ENCODE assay signal across 34 cellular contexts in the genomic region with DNA sequence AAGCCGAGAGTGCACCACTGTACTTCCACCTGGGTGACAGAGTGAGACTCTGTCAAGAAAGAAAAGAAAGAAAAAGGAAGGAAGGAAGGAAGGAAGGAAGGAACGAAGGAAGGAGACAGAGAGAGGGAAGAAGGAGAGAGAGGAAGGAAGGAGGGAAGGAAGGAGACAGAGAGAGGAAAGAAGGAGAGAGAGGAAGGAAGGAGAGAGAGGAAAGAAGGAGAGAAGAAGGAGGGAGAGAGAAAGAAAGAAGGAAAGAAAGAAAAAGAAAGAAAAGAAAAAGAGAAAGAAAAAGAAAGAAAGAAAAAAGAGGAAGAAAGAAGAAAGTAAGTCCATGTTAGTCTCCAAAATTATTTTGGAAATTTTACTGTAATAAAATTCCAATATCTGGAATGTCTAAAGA.
"Had no signal": no experiment of that assay in that cellular context is flagged by ENCODE, and none has a peak within 500 bp of the region (broad histone marks: within the 10 kb centered on the region; RNA-seq: fewer than 3 reads in every experiment).

No MANE protein-coding gene starts in this region.

- H3K36me3 Mint-ChIP-seq: activated CD8-positive, alpha-beta memory T cell treated with anti-CD3 and anti-CD28 coated beads, Interleukin-2, amount 10 ng/mL, durations not matched to agents 7 days and 5 days; activated naive CD4-positive, alpha-beta T cell treated with anti-CD3 and anti-CD28 coated beads, Interleukin-2, amount 10 ng/mL, durations not matched to agents 7 days and 5 days; activated naive CD8-positive, alpha-beta T cell had no signal

- H3K4me1 Mint-ChIP-seq: activated B cell treated with CpG ODN at 0.5 μM for 24 hours; activated CD4-positive, alpha-beta memory T cell treated with anti-CD3 and anti-CD28 coated beads, Interleukin-2, amount 10 ng/mL, durations not matched to agents 7 days and 5 days; activated CD8-positive, alpha-beta memory T cell treated with anti-CD3 and anti-CD28 coated beads, Interleukin-2, amount 10 ng/mL, durations not matched to agents 7 days and 5 days; activated naive CD4-positive, alpha-beta T cell treated with anti-CD3 and anti-CD28 coated beads, Interleukin-2, amount 10 ng/mL, durations not matched to agents 7 days and 5 days; activated naive CD8-positive, alpha-beta T cell treated with anti-CD3 and anti-CD28 coated beads, Interleukin-2, amount 50 U/mL, for 24 hours had no signal

- H3K4me3 ChIP-seq: Peyer's patch, SJSA1 had no signal

- DNase-seq: activated B cell treated with CpG ODN at 0.5 μM for 24 hours; activated CD4-positive, alpha-beta memory T cell treated with anti-CD3 and anti-CD28 coated beads, Interleukin-2, amount 10 ng/mL, durations not matched to agents 7 days and 5 days; activated CD4-positive, alpha-beta T cell treated with anti-CD3 and anti-CD28 coated beads for 48 hours; activated CD4-positive, CD25-positive, alpha-beta regulatory T cell treated with anti-CD3 and anti-CD28 coated beads, Interleukin-2, amount 50 U/mL, for 72 hours; activated CD8-positive, alpha-beta memory T cell treated with anti-CD3 and anti-CD28 coated beads for 24 hours; activated CD8-positive, alpha-beta memory T cell treated with anti-CD3 and anti-CD28 coated beads, Interleukin-2, amount 10 ng/mL, durations not matched to agents 7 days and 5 days; activated CD8-positive, alpha-beta memory T cell treated with anti-CD3 and anti-CD28 coated beads, Interleukin-2, amount 50 U/mL, for 48 hours; activated effector memory CD4-positive, alpha-beta T cell treated with Interleukin-2 at 50 U/mL for 16 hours; activated naive CD4-positive, alpha-beta T cell treated with anti-CD3 and anti-CD28 coated beads, Interleukin-2, amount 10 ng/mL, durations not matched to agents 7 days and 5 days; activated naive CD8-positive, alpha-beta T cell treated with anti-CD3 and anti-CD28 coated beads, Interleukin-2, amount 50 U/mL, for 24 hours; activated T-cell treated with anti-CD3 and anti-CD28 coated beads, Interleukin-2, amount 50 U/mL, for 48 hours; anterior cingulate cortex; brain microvascular endothelial cell; central memory CD4-positive, alpha-beta T cell; NCI-H1092 treated with DMSO at 0.1 percent for 48 hours; NCI-H1417; NCI-H146; NCI-H187; NCI-H2029 treated with DMSO at 0.1 percent for 48 hours; NCI-H2107; NCI-H2171; NCI-H510A; NCI-H526; NCI-H748 treated with DMSO at 0.1 percent for 48 hours; NK-92 treated with Interleukin-12 subunit alpha and Interleukin-12 subunit beta, amount 100 ng/mL, for 24 hours; PC-3; Peyer's patch; RPMI8226; SHP77 treated with DMSO at 0.1 percent for 48 hours; SK-N-SH had no signal

- H3K4me1 ChIP-seq: SJSA1 had no signal

- ATAC-seq: activated CD8-positive, alpha-beta memory T cell treated with anti-CD3 and anti-CD28 coated beads, Interleukin-2, amount 10 ng/mL, durations not matched to agents 7 days and 5 days; activated naive CD8-positive, alpha-beta T cell treated with anti-CD3 and anti-CD28 coated beads, Interleukin-2, amount 50 U/mL, for 24 hours; PC-3 had no signal

- H3K9me3 ChIP-seq: Peyer's patch, SJSA1, SK-N-SH had no signal

- H3K27ac Mint-ChIP-seq: activated B cell treated with CpG ODN at 0.5 μM for 24 hours; activated CD4-positive, alpha-beta memory T cell treated with anti-CD3 and anti-CD28 coated beads, Interleukin-2, amount 10 ng/mL, durations not matched to agents 7 days and 5 days; activated CD8-positive, alpha-beta memory T cell treated with anti-CD3 and anti-CD28 coated beads, Interleukin-2, amount 10 ng/mL, durations not matched to agents 7 days and 5 days; activated naive CD4-positive, alpha-beta T cell treated with anti-CD3 and anti-CD28 coated beads, Interleukin-2, amount 10 ng/mL, durations not matched to agents 7 days and 5 days; activated naive CD8-positive, alpha-beta T cell; activated naive CD8-positive, alpha-beta T cell treated with anti-CD3 and anti-CD28 coated beads, Interleukin-2, amount 50 U/mL, for 24 hours; T-helper 1 cell treated with Interleukin-12 subunit alpha and Interleukin-12 subunit beta and Interleukin-4 antibody, amounts not matched to agents 30 μg/mL and 1 μg/mL, for 36 hours; T-helper 2 cell treated with Interferon-gamma antibody and Interleukin-4, amounts not matched to agents 5 μg/mL and 100 μg/mL, for 36 hours had no signal

- H3K4me3 Mint-ChIP-seq: activated B cell treated with CpG ODN at 0.5 μM for 24 hours; activated CD4-positive, alpha-beta memory T cell treated with anti-CD3 and anti-CD28 coated beads, Interleukin-2, amount 10 ng/mL, durations not matched to agents 7 days and 5 days; activated CD8-positive, alpha-beta memory T cell treated with anti-CD3 and anti-CD28 coated beads, Interleukin-2, amount 10 ng/mL, durations not matched to agents 7 days and 5 days; activated naive CD4-positive, alpha-beta T cell treated with anti-CD3 and anti-CD28 coated beads, Interleukin-2, amount 10 ng/mL, durations not matched to agents 7 days and 5 days; activated naive CD8-positive, alpha-beta T cell; activated naive CD8-positive, alpha-beta T cell treated with anti-CD3 and anti-CD28 coated beads, Interleukin-2, amount 50 U/mL, for 24 hours; T-helper 1 cell treated with Interleukin-12 subunit alpha and Interleukin-12 subunit beta and Interleukin-4 antibody, amounts not matched to agents 30 μg/mL and 1 μg/mL, for 36 hours; T-helper 2 cell treated with Interferon-gamma antibody and Interleukin-4, amounts not matched to agents 5 μg/mL and 100 μg/mL, for 36 hours had no signal

- H3K27ac ChIP-seq: brain microvascular endothelial cell, Peyer's patch, SJSA1 had no signal

- H3K27me3 Mint-ChIP-seq: activated B cell treated with CpG ODN at 0.5 μM for 24 hours; activated CD4-positive, alpha-beta memory T cell treated with anti-CD3 and anti-CD28 coated beads, Interleukin-2, amount 10 ng/mL, durations not matched to agents 7 days and 5 days; activated CD8-positive, alpha-beta memory T cell treated with anti-CD3 and anti-CD28 coated beads, Interleukin-2, amount 10 ng/mL, durations not matched to agents 7 days and 5 days; activated naive CD8-positive, alpha-beta T cell; activated naive CD8-positive, alpha-beta T cell treated with anti-CD3 and anti-CD28 coated beads, Interleukin-2, amount 50 U/mL, for 24 hours had no signal

- H3K27me3 ChIP-seq: brain microvascular endothelial cell, Peyer's patch, SJSA1 had no signal

- H3K9me3 Mint-ChIP-seq: activated B cell treated with CpG ODN at 0.5 μM for 24 hours; activated CD4-positive, alpha-beta memory T cell treated with anti-CD3 and anti-CD28 coated beads, Interleukin-2, amount 10 ng/mL, durations not matched to agents 7 days and 5 days; activated naive CD4-positive, alpha-beta T cell treated with anti-CD3 and anti-CD28 coated beads, Interleukin-2, amount 10 ng/mL, durations not matched to agents 7 days and 5 days; activated naive CD8-positive, alpha-beta T cell treated with anti-CD3 and anti-CD28 coated beads, Interleukin-2, amount 50 U/mL, for 24 hours; T-helper 1 cell treated with Interleukin-12 subunit alpha and Interleukin-12 subunit beta and Interleukin-4 antibody, amounts not matched to agents 30 μg/mL and 1 μg/mL, for 36 hours; T-helper 2 cell treated with Interferon-gamma antibody and Interleukin-4, amounts not matched to agents 5 μg/mL and 100 μg/mL, for 36 hours had no signal
